Comparison of ENCODE assay signal across 18 cellular contexts in the genomic region with DNA sequence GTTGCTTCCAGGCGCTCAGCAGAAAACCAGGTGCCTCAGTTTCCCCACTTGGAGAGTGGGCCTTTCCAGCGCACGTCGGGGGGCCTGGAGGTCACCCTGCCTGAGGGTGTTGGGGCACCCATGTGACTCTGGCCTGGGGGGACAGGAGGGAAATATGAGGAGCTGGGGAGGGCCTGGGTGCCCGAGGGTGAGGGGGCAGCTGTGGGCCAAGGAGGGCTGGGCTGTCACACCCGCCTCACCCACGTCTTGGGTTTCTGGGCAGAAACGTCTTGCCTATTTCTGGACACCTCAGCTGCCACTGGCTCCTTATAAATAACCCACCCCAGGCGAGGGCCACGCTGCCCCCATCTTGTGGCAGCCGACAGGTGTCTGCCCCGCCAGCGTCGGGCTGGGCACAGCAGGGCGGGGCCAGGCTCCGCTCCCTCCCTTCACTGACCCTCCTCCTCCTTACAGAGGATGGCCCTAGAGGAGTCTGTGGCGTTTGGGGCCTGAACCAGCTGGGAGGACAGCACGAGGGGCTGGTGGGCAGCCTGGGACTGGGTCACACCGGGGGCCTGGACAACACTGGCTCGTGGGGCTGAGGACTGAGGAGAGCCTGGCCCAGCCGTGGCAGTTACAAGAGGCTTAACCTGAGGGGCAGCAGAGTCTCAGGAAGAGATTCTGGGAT. TPM values are rescaled to one million over a fixed set of nuclear protein-coding genes. Genes with fewer than 3 reads are reported as not detected.
DNase-seq lines count a peak whose midpoint lies in the region; ATAC-seq and TF ChIP-seq lines count a peak whose summit lies in the region.
"Had no signal": no experiment of that assay in that cellular context is flagged by ENCODE, and none has a peak within 500 bp of the region (broad histone marks: within the 10 kb centered on the region; RNA-seq: fewer than 3 reads in every experiment).

No MANE protein-coding gene starts in this region.

- H3K27me3 Mint-ChIP-seq in activated naive CD4-positive, alpha-beta T cell treated with anti-CD3 and anti-CD28 coated beads, Interleukin-2, amount 10 ng/mL, durations not matched to agents 7 days and 5 days: peaks cover 44% of the 10 kb centered on the region
- no peaks in the 10 kb centered on the region for H3K27me3 Mint-ChIP-seq in activated naive CD4-positive, alpha-beta T cell treated with anti-CD3 and anti-CD28 coated beads for 36 hours (ENCODE audit: low read depth)

- peak overlapping the region; percentile 89 for H3K27ac ChIP-seq in SJCRH30
- no peak overlapping the region for H3K27ac ChIP-seq in WERI-Rb-1
- peak overlapping the region in 1 of 2 donors; percentile 49 for H3K27ac ChIP-seq in tibial artery
- H3K27ac ChIP-seq: cardiac muscle cell, Peyer's patch had no signal

- peaks cover 8% of the 10 kb centered on the region for H3K4me1 Mint-ChIP-seq in activated naive CD4-positive, alpha-beta T cell treated with anti-CD3 and anti-CD28 coated beads, Interleukin-2, amount 10 ng/mL, durations not matched to agents 7 days and 5 days
- H3K4me1 Mint-ChIP-seq in activated naive CD4-positive, alpha-beta T cell treated with anti-CD3 and anti-CD28 coated beads for 36 hours (ENCODE audit: low read depth): peaks cover 5% of the 10 kb centered on the region

- no peaks in the 10 kb centered on the region for H3K36me3 ChIP-seq in SJCRH30
- no peaks in the 10 kb centered on the region for H3K36me3 ChIP-seq in WERI-Rb-1
- H3K36me3 ChIP-seq in tibial artery: no peaks in the 10 kb centered on the region
- H3K36me3 ChIP-seq: cardiac muscle cell, Peyer's patch, transverse colon had no signal

- no peak for TF ChIP-seq CTCF in WERI-Rb-1 (IDR thresholded peaks at IDR 0.05; ENCODE audit: low read depth, low read length)
- TF ChIP-seq CTCF in tibial artery (IDR thresholded peaks at IDR 0.05): no peak

- no peaks in the 10 kb centered on the region for H3K36me3 Mint-ChIP-seq in activated naive CD4-positive, alpha-beta T cell treated with anti-CD3 and anti-CD28 coated beads, Interleukin-2, amount 10 ng/mL, durations not matched to agents 7 days and 5 days
- H3K36me3 Mint-ChIP-seq in activated naive CD4-positive, alpha-beta T cell treated with anti-CD3 and anti-CD28 coated beads for 36 hours (ENCODE audit: low read depth): no peaks in the 10 kb centered on the region

- intact Hi-C loops in activated naive CD4-positive, alpha-beta T cell treated with anti-CD3 and anti-CD28 coated beads for 36 hours (cut with micrococcal nuclease): no loop called here
- intact Hi-C loops in left colon (cut with DNase I, micrococcal nuclease): no loop called here
- intact Hi-C loops in tibial artery (cut with DNase I; ENCODE audit: low total_unique reads): no loop called here

- H3K9me3 Mint-ChIP-seq in activated naive CD4-positive, alpha-beta T cell treated with anti-CD3 and anti-CD28 coated beads, Interleukin-2, amount 10 ng/mL, durations not matched to agents 7 days and 5 days: no peaks in the 10 kb centered on the region
- H3K9me3 Mint-ChIP-seq in activated naive CD4-positive, alpha-beta T cell treated with anti-CD3 and anti-CD28 coated beads for 36 hours: no peaks in the 10 kb centered on the region
- H3K9me3 Mint-ChIP-seq: T-helper 2 cell treated with Interferon-gamma antibody and Interleukin-4, amounts not matched to agents 5 μg/mL and 100 μg/mL, for 36 hours had no signal

- H3K4me1 ChIP-seq in SJCRH30 (peaks cover 44% of the 10 kb centered on the region), tibial artery (peaks cover 0 to 20% (median 6%) of the 10 kb centered on the region in 4 donors)
- H3K4me1 ChIP-seq: transverse colon had no signal

- H3K4me3 ChIP-seq in SJCRH30: peak overlapping the region; percentile 7
- no peak overlapping the region for H3K4me3 ChIP-seq in WERI-Rb-1 (ENCODE audit: low read depth, low read length)
- H3K4me3 ChIP-seq in tibial artery: no peak overlapping the region
- H3K4me3 ChIP-seq: cardiac muscle cell, GM12878, Peyer's patch, transverse colon had no signal

- no peak overlapping the region for H3K4me3 Mint-ChIP-seq in activated naive CD4-positive, alpha-beta T cell treated with anti-CD3 and anti-CD28 coated beads, Interleukin-2, amount 10 ng/mL, durations not matched to agents 7 days and 5 days
- H3K4me3 Mint-ChIP-seq in activated naive CD4-positive, alpha-beta T cell treated with anti-CD3 and anti-CD28 coated beads for 36 hours: no peak overlapping the region
- H3K4me3 Mint-ChIP-seq: activated CD8-positive, alpha-beta T cell treated with anti-CD3 and anti-CD28 coated beads, Interleukin-2, amount 10 ng/mL, durations not matched to agents 7 days and 5 days; T-helper 2 cell treated with Interferon-gamma antibody and Interleukin-4, amounts not matched to agents 5 μg/mL and 100 μg/mL, for 36 hours had no signal

- H3K9me3 ChIP-seq in SJCRH30 (replicated peaks) (no peaks in the 10 kb centered on the region), WERI-Rb-1 (ENCODE audit: severe bottlenecking) (no peaks in the 10 kb centered on the region), tibial artery (no peaks in the 10 kb centered on the region)
- H3K9me3 ChIP-seq: Peyer's patch, transverse colon had no signal

- H3K27me3 ChIP-seq in SJCRH30: no peaks in the 10 kb centered on the region
- H3K27me3 ChIP-seq in WERI-Rb-1 (ENCODE audit: insufficient read depth, low read depth, severe bottlenecking): peaks cover 78% of the 10 kb centered on the region
- H3K27me3 ChIP-seq in tibial artery: peaks cover 0 to 36% of the 10 kb centered on the region in 2 donors
- H3K27me3 ChIP-seq: cardiac muscle cell, Peyer's patch, transverse colon had no signal

- CTCF ChIA-PET in activated naive CD4-positive, alpha-beta T cell treated with anti-CD3 and anti-CD28 coated beads, Interleukin-2, amount 10 ng/mL, durations not matched to agents 7 days and 5 days (lab: Charles Lee): interaction anchor here (0.6 to 2.3 kb wide), 4 partner anchors 29 to 85 kb away, joined by 3 to 9 read pairs (median 6); partner anchors contain the start of gene PRR33
- CTCF ChIA-PET in activated naive CD4-positive, alpha-beta T cell treated with anti-CD3 and anti-CD28 coated beads for 36 hours (lab: Charles Lee): interaction anchor here (0.7 to 4.5 kb wide), 6 partner anchors 30 to 231 kb away, joined by 3 to 13 read pairs (median 4); partner anchors contain the start of gene PRR33

- peak overlapping the region; percentile 49 for H3K27ac Mint-ChIP-seq in activated naive CD4-positive, alpha-beta T cell treated with anti-CD3 and anti-CD28 coated beads, Interleukin-2, amount 10 ng/mL, durations not matched to agents 7 days and 5 days
- H3K27ac Mint-ChIP-seq in activated naive CD4-positive, alpha-beta T cell treated with anti-CD3 and anti-CD28 coated beads for 36 hours: no peak overlapping the region
- H3K27ac Mint-ChIP-seq: activated CD8-positive, alpha-beta T cell treated with anti-CD3 and anti-CD28 coated beads, Interleukin-2, amount 10 ng/mL, durations not matched to agents 7 days and 5 days; T-helper 2 cell treated with Interferon-gamma antibody and Interleukin-4, amounts not matched to agents 5 μg/mL and 100 μg/mL, for 36 hours had no signal

- DNase-seq in activated naive CD4-positive, alpha-beta T cell treated with anti-CD3 and anti-CD28 coated beads, Interleukin-2, amount 10 ng/mL, durations not matched to agents 7 days and 5 days: no peak
- DNase-seq in activated naive CD4-positive, alpha-beta T cell treated with anti-CD3 and anti-CD28 coated beads for 36 hours: no peak
- peak; percentile 68 to 72 for DNase-seq in SJCRH30
- no peak for DNase-seq in left colon
- peak; percentile 44 for DNase-seq in ureter (ENCODE audit: low spot score)
- no peak for DNase-seq in activated naive CD4-positive, alpha-beta T cell (lab: John Stamatoyannopoulos, UW)
- no peak for DNase-seq in WERI-Rb-1
- DNase-seq in tibial artery: no peak
- DNase-seq: activated CD8-positive, alpha-beta T cell treated with anti-CD3 and anti-CD28 coated beads, Interleukin-2, amount 10 ng/mL, durations not matched to agents 7 days and 5 days; DND-41; NCI-H345; stimulated activated CD4-positive, alpha-beta T cell treated with anti-CD3 and anti-CD28 coated beads, Interleukin-12 subunit alpha, Interleukin-12 subunit beta, amount 100 ng/mL, for 4 hours; transverse colon had no signal

- ATAC-seq in left colon: peak; percentile 61
- ATAC-seq: activated CD8-positive, alpha-beta T cell treated with anti-CD3 and anti-CD28 coated beads, Interleukin-2, amount 10 ng/mL, durations not matched to agents 7 days and 5 days; GM12878 had no signal

RNA-seq across cellular contexts. Expression of gene TNNT3, which starts 1.5 kb away (rescaled TPM):
- 1 to 10 TPM; 2.3 to 3.3 TPM for total RNA-seq in activated naive CD4-positive, alpha-beta T cell treated with anti-CD3 and anti-CD28 coated beads for 36 hours
- total RNA-seq in SJCRH30 (2014; rRNA removed; shearing (Covaris generic)): 2.2 and 2.3 TPM in 2 replicates
- total RNA-seq in left colon (under 1 TPM in 1 of 2 donors, not detected in 1; 0.73 TPM), ureter (57.7 TPM)
- total RNA-seq: GM12878 had no signal

RNA-seq across cellular contexts. Expression of gene MRPL23, which starts 26.1 kb away (rescaled TPM):
- 100 to 1,000 TPM; 125 to 127 TPM for total RNA-seq in activated naive CD4-positive, alpha-beta T cell treated with anti-CD3 and anti-CD28 coated beads for 36 hours
- 50.4 and 54.9 TPM in 2 replicates for total RNA-seq in SJCRH30 (2014; rRNA removed; shearing (Covaris generic))
- total RNA-seq in left colon (10 to 100 TPM; 65.8 to 79.0 TPM), ureter (40.5 TPM)

RNA-seq across cellular contexts. Expression of gene PRR33, which starts 29.3 kb away (rescaled TPM):
- total RNA-seq in activated naive CD4-positive, alpha-beta T cell treated with anti-CD3 and anti-CD28 coated beads for 36 hours: under 1 TPM; 0.07 to 0.12 TPM
- 0.02 and 0.05 TPM in 2 replicates for total RNA-seq in SJCRH30 (2014; rRNA removed; shearing (Covaris generic))
- total RNA-seq in left colon (not detected), ureter (not detected)
- total RNA-seq: cardiac muscle cell, GM12878, lower leg skin, Peyer's patch, transverse colon had no signal

Comparison
In these comparisons a context has a peak if more than half of its experiments do, and no peak if none do; other contexts are left out.
1. DNase-seq: peak in SJCRH30 (2 of 2) and ureter (single experiment); none in activated naive CD4-positive, alpha-beta T cell treated with anti-CD3 and anti-CD28 coated beads, Interleukin-2, amount 10 ng/mL, durations not matched to agents 7 days and 5 days (single experiment), activated naive CD4-positive, alpha-beta T cell treated with anti-CD3 and anti-CD28 coated beads for 36 hours (single experiment), left colon (0 of 2), activated naive CD4-positive, alpha-beta T cell (0 of 4), WERI-Rb-1 (single experiment) and tibial artery (0 of 2).
2. RNA of gene TNNT3, which starts 1.5 kb away (total RNA-seq): 57.7 TPM in ureter (single experiment); 2.3 to 3.3 TPM in activated naive CD4-positive, alpha-beta T cell treated with anti-CD3 and anti-CD28 coated beads for 36 hours, 2.2 to 2.3 TPM in SJCRH30 and 0.73 TPM in left colon; every median in the first group is over 10 times any median in the second.